9 cellular contexts compared by ENCODE assay signal in genomic region chr12:75724913-75725312, GRCh38.
DNase-seq lines count a peak whose midpoint lies in the region; TF ChIP-seq lines count a peak whose summit lies in the region.
"Had no signal": no experiment of that assay in that cellular context is flagged by ENCODE, and none has a peak within 500 bp of the region (broad histone marks: within the 10 kb centered on the region; RNA-seq: fewer than 3 reads in every experiment).

No MANE protein-coding gene starts in this region.

- BruUV-seq in mammary epithelial cell (replicated peaks; lab: Mats Ljungman, UMichigan) = no TSS peak

- no peak overlapping the region for H3K4me3 ChIP-seq in mammary epithelial cell (replicated peaks in 1 of 3; ENCODE audit: insufficient read depth in 1 of 3, low read depth in 2 of 3, low read length in 3 of 3)
- H3K4me3 ChIP-seq: SK-N-MC had no signal

- TF ChIP-seq CTCF in mammary epithelial cell (conservative IDR thresholded peaks at IDR 0.05 in 1 of 2, IDR thresholded peaks at IDR 0.05 in 1 of 2; ENCODE audit: extremely low read depth in 1 of 2, insufficient read depth in 1 of 2, low read depth in 1 of 2, low read length in 2 of 2) = no peak

- CTCF ChIA-PET in mammary epithelial cell (lab: Charles Lee; ENCODE audit: low non-redundant PET) = no interaction called here

- WGBS in mammary epithelial cell (ENCODE audit: low coverage, missing lambda C conversion rate) = 23% methylated on average over 5 of the region's 5 CpGs

- no peaks in the 10 kb centered on the region for H3K79me2 ChIP-seq in mammary epithelial cell (ENCODE audit: insufficient read depth, low read length)

- no peaks in the 10 kb centered on the region for H3K27me3 ChIP-seq in mammary epithelial cell (ENCODE audit: insufficient read depth, low read length)

- H4K20me1 ChIP-seq in mammary epithelial cell (ENCODE audit: insufficient read depth, low read length) = no peaks in the 10 kb centered on the region

- DNase-seq in Ammon's horn (ENCODE audit: low spot score) = peak; percentile 40
- DNase-seq in NCI-H2029 treated with DMSO at 0.1 percent for 48 hours (lab: John Stamatoyannopoulos, UW) = peak; percentile 25
- DNase-seq in mammary epithelial cell = peak; percentile 43
- DNase-seq in medulla oblongata (ENCODE audit: extremely low spot score) = peak; percentile 32
- no peak for DNase-seq in hypothalamus (lab: John Stamatoyannopoulos, UW)
- no peak for DNase-seq in effector CD8-positive, alpha-beta T cell (lab: John Stamatoyannopoulos, UW)
- DNase-seq in activated CD4-positive, alpha-beta T cell treated with anti-CD3 and anti-CD28 coated beads, Interleukin-2, amount 50 U/mL, for 48 hours = no peak
- no peak for DNase-seq in iPS-NIHi11 (ENCODE audit: low spot score)

- intact Hi-C loops in mammary epithelial cell (cut with micrococcal nuclease) = loop anchor here (1.0 to 10.0 kb wide), 5 partner anchors 60 to 622 kb away; partner anchors contain the start of gene BBS10

- H2AFZ ChIP-seq in mammary epithelial cell (ENCODE audit: low read depth, low read length) = peak overlapping the region; percentile 12

- peak overlapping the region; percentile 1 for H3K4me2 ChIP-seq in mammary epithelial cell (ENCODE audit: insufficient read depth, low read depth, low read length)

- dilution Hi-C loops in mammary epithelial cell (cut with HindIII; ENCODE audit: low sequenced_read_pairs) = no loop called here

- in situ Hi-C loops in mammary epithelial cell (cut with MboI; ENCODE audit: low sequenced_read_pairs in 2 of 2) = no loop called here

- peak overlapping the region; percentile 34 for H3K27ac ChIP-seq in mammary epithelial cell (ENCODE audit: insufficient read depth, low read depth, low read length)
- H3K27ac ChIP-seq: SK-N-MC had no signal

- no peak overlapping the region for H3K9ac ChIP-seq in mammary epithelial cell (ENCODE audit: insufficient read depth, low read length)

- H3K36me3 ChIP-seq in mammary epithelial cell (ENCODE audit: insufficient read depth, low read length) = no peaks in the 10 kb centered on the region

- H3K9me3 ChIP-seq in mammary epithelial cell (replicated peaks; ENCODE audit: insufficient read depth, low read length) = peaks cover 2% of the 10 kb centered on the region

- H3K4me1 ChIP-seq in mammary epithelial cell (ENCODE audit: insufficient read depth, low read length) = peaks cover 55% of the 10 kb centered on the region

Comparison
In these comparisons a context has a peak if more than half of its experiments do, and no peak if none do; other contexts are left out.
1. DNase-seq: peak in Ammon's horn (single experiment), NCI-H2029 treated with DMSO at 0.1 percent for 48 hours (single experiment), mammary epithelial cell (single experiment) and medulla oblongata (single experiment); none in hypothalamus (0 of 51), effector CD8-positive, alpha-beta T cell (single experiment), activated CD4-positive, alpha-beta T cell treated with anti-CD3 and anti-CD28 coated beads, Interleukin-2, amount 50 U/mL, for 48 hours (0 of 2) and iPS-NIHi11 (single experiment).